ENCODE assay signal across 3 cellular contexts in the genomic region with DNA sequence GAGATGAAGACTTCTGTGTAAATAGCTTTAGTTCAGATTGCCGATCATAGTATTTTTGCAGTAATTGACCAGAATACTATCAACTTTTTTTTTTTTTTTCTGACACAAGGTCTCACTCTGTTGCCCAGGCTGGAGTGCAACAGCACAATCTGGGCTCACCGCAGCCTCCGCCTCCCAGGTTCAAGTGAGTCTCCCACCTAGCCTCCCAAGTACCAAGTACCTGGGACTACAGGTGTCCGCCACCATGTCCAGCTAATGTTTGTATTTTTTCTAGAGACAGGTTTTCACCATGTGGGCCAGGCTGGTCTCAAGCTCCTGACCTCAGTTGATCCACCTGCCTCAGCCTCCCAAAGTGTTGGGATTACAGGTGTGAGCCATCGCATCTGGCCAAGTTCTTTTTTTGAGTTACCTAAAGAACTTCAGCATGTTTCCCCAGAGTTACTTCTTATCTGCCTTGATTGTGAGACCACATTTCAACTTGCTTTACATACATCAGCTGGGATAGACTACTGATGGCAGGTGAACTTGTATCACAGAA.
TF ChIP-seq lines count a peak whose summit lies in the region.

No MANE protein-coding gene starts in this region.

TF ChIP-seq in SK-N-SH, 30 proteins besides CTCF, POLR2A, EP300 and RAD21:
- TF ChIP-seq RFX5 (IDR thresholded peaks at IDR 0.05; ENCODE audit: low read length), result no peak

TF ChIP-seq in SK-N-SH treated with all-trans-retinoic acid at 6 μM for 48 hours, 23 proteins besides CTCF, POLR2A, EP300 and RAD21:
- TF ChIP-seq SNAI2 (CRISPR knock-in tag; IDR thresholded peaks at IDR 0.05), result no peak
- TF ChIP-seq ZNF8 (CRISPR knock-in tag; IDR thresholded peaks at IDR 0.05), result no peak
- TF ChIP-seq, protein P1, sequence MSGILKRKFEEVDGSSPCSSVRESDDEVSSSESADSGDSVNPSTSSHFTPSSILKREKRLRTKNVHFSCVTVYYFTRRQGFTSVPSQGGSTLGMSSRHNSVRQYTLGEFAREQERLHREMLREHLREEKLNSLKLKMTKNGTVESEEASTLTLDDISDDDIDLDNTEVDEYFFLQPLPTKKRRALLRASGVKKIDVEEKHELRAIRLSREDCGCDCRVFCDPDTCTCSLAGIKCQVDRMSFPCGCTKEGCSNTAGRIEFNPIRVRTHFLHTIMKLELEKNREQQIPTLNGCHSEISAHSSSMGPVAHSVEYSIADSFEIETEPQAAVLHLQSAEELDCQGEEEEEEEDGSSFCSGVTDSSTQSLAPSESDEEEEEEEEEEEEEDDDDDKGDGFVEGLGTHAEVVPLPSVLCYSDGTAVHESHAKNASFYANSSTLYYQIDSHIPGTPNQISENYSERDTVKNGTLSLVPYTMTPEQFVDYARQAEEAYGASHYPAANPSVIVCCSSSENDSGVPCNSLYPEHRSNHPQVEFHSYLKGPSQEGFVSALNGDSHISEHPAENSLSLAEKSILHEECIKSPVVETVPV (CRISPR knock-in tag; IDR thresholded peaks at IDR 0.05), result no peak
- no peak for TF ChIP-seq GLIS3 (CRISPR knock-in tag; IDR thresholded peaks at IDR 0.05)
- no peak for TF ChIP-seq ISL1 (CRISPR knock-in tag; IDR thresholded peaks at IDR 0.05)
- no peak for TF ChIP-seq CSDC2 (CRISPR knock-in tag; IDR thresholded peaks at IDR 0.05)
- no peak for TF ChIP-seq ZC3H10 (CRISPR knock-in tag; IDR thresholded peaks at IDR 0.05)
- TF ChIP-seq ARNTL (CRISPR knock-in tag; IDR thresholded peaks at IDR 0.05; ENCODE audit: borderline replicate concordance, low read depth), result no peak
- no peak for TF ChIP-seq PPARA (CRISPR knock-in tag; IDR thresholded peaks at IDR 0.05; ENCODE audit: borderline replicate concordance)
- TF ChIP-seq ZNF70 (CRISPR knock-in tag; IDR thresholded peaks at IDR 0.05), result no peak
- TF ChIP-seq, protein P2, sequence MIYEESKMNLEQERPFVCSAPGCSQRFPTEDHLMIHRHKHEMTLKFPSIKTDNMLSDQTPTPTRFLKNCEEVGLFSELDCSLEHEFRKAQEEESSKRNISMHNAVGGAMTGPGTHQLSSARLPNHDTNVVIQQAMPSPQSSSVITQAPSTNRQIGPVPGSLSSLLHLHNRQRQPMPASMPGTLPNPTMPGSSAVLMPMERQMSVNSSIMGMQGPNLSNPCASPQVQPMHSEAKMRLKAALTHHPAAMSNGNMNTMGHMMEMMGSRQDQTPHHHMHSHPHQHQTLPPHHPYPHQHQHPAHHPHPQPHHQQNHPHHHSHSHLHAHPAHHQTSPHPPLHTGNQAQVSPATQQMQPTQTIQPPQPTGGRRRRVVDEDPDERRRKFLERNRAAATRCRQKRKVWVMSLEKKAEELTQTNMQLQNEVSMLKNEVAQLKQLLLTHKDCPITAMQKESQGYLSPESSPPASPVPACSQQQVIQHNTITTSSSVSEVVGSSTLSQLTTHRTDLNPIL (CRISPR knock-in tag; IDR thresholded peaks at IDR 0.05; ENCODE audit: low read depth), result no peak
- TF ChIP-seq, protein P3, sequence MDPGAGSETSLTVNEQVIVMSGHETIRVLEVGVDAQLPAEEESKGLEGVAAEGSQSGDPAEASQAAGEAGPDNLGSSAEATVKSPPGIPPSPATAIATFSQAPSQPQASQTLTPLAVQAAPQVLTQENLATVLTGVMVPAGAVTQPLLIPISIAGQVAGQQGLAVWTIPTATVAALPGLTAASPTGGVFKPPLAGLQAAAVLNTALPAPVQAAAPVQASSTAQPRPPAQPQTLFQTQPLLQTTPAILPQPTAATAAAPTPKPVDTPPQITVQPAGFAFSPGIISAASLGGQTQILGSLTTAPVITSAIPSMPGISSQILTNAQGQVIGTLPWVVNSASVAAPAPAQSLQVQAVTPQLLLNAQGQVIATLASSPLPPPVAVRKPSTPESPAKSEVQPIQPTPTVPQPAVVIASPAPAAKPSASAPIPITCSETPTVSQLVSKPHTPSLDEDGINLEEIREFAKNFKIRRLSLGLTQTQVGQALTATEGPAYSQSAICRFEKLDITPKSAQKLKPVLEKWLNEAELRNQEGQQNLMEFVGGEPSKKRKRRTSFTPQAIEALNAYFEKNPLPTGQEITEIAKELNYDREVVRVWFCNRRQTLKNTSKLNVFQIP (CRISPR knock-in tag; IDR thresholded peaks at IDR 0.05; ENCODE audit: borderline replicate concordance, low read depth), result no peak
- TF ChIP-seq ZFP30 (CRISPR knock-in tag; IDR thresholded peaks at IDR 0.05), result no peak
- no peak for TF ChIP-seq ESRRG (CRISPR knock-in tag; IDR thresholded peaks at IDR 0.05)
- no peak for TF ChIP-seq RARB (CRISPR knock-in tag; IDR thresholded peaks at IDR 0.05)
- TF ChIP-seq, protein P4, sequence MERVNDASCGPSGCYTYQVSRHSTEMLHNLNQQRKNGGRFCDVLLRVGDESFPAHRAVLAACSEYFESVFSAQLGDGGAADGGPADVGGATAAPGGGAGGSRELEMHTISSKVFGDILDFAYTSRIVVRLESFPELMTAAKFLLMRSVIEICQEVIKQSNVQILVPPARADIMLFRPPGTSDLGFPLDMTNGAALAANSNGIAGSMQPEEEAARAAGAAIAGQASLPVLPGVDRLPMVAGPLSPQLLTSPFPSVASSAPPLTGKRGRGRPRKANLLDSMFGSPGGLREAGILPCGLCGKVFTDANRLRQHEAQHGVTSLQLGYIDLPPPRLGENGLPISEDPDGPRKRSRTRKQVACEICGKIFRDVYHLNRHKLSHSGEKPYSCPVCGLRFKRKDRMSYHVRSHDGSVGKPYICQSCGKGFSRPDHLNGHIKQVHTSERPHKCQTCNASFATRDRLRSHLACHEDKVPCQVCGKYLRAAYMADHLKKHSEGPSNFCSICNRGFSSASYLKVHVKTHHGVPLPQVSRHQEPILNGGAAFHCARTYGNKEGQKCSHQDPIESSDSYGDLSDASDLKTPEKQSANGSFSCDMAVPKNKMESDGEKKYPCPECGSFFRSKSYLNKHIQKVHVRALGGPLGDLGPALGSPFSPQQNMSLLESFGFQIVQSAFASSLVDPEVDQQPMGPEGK (CRISPR knock-in tag; IDR thresholded peaks at IDR 0.05; ENCODE audit: borderline replicate concordance), result no peak
- no peak for TF ChIP-seq TCF4 (CRISPR knock-in tag; IDR thresholded peaks at IDR 0.05; ENCODE audit: borderline replicate concordance)
- no peak for TF ChIP-seq ZNF565 (CRISPR knock-in tag; conservative IDR thresholded peaks at IDR 0.05; ENCODE audit: low read depth)
- no peak for TF ChIP-seq OSR1 (CRISPR knock-in tag; IDR thresholded peaks at IDR 0.05)

TF ChIP-seq in GM23338, 12 proteins besides CTCF, POLR2A, EP300 and RAD21:
- no peak for TF ChIP-seq ZNF331 (CRISPR knock-in tag; IDR thresholded peaks at IDR 0.05; ENCODE audit: low read depth)
- no peak for TF ChIP-seq NANOG (IDR thresholded peaks at IDR 0.05; ENCODE audit: borderline replicate concordance)
- no peak for TF ChIP-seq CREB1 (CRISPR knock-in tag; IDR thresholded peaks at IDR 0.05; ENCODE audit: low read depth)
- no peak for TF ChIP-seq ZNF114 (CRISPR knock-in tag; IDR thresholded peaks at IDR 0.05)
- no peak for TF ChIP-seq POLR2AphosphoS5 (IDR thresholded peaks at IDR 0.05; ENCODE audit: low read depth)
- TF ChIP-seq EZH2 (IDR thresholded peaks at IDR 0.05; ENCODE audit: low read depth, unreplicated experiment), result no peak
- no peak for TF ChIP-seq EZH2phosphoT487 (IDR thresholded peaks at IDR 0.05; ENCODE audit: unreplicated experiment)
TF ChIP-seq in GM23338: peak in this region for 0.
